16 cellular contexts compared by ENCODE assay signal in genomic region chr11:33645686-33646085, GRCh38. TPM values are rescaled to one million over a fixed set of nuclear protein-coding genes. Genes with fewer than 3 reads are reported as not detected.
A peak's percentile ranks its signal among the peaks of the same experiment; 100 is the strongest.
DNase-seq lines count a peak whose midpoint lies in the region; ATAC-seq and TF ChIP-seq lines count a peak whose summit lies in the region.
"Had no signal": no experiment of that assay in that cellular context is flagged by ENCODE, and none has a peak within 500 bp of the region (broad histone marks: within the 10 kb centered on the region; RNA-seq: fewer than 3 reads in every experiment).

No MANE protein-coding gene starts in this region.

- ATAC-seq in Right ventricle myocardium inferior (no peak), GM19351 (IDR thresholded peaks at IDR 0.05; ENCODE audit: unreplicated experiment) (no peak), HG03097 (IDR thresholded peaks at IDR 0.05; ENCODE audit: low FRiP score, unreplicated experiment) (no peak)
- ATAC-seq: HepG2 had no signal

- peaks cover 0 to 13% of the 10 kb centered on the region in 2 donors for H3K4me1 ChIP-seq in right atrium auricular region
- H3K4me1 ChIP-seq in neuronal stem cell (ENCODE audit: control insufficient read depth in 2 of 2, insufficient read depth in 1 of 2, low read depth in 1 of 2, low read length in 2 of 2) = no peaks in the 10 kb centered on the region
- H3K4me1 ChIP-seq: BLaER1 had no signal

- intact Hi-C loops in Right ventricle myocardium inferior (cut with DNase I) = no loop called here

- H2BK120ac ChIP-seq in neuronal stem cell (ENCODE audit: low read depth, low read length) = no peak overlapping the region

- no peak for TF ChIP-seq CTCF in right atrium auricular region (IDR thresholded peaks at IDR 0.05)

- peak overlapping the region; percentile 80 for H3K23ac ChIP-seq in neuronal stem cell (ENCODE audit: low read depth, low read length, poor library complexity)

- H3K27ac ChIP-seq in right atrium auricular region (no peak overlapping the region), neuronal stem cell (replicated peaks; ENCODE audit: low read length) (no peak overlapping the region)
- H3K27ac ChIP-seq: BLaER1, GM23248 had no signal

- no peak overlapping the region for H3K4me2 ChIP-seq in neuronal stem cell (ENCODE audit: insufficient read depth, low read length, poor library complexity, severe bottlenecking)
- H3K4me2 ChIP-seq: BLaER1 had no signal

- no peak overlapping the region for H3K18ac ChIP-seq in neuronal stem cell (ENCODE audit: low read length)

- no peak overlapping the region for H4K91ac ChIP-seq in neuronal stem cell (ENCODE audit: low read depth, low read length, poor library complexity)

- H4K8ac ChIP-seq in neuronal stem cell (ENCODE audit: low read depth, low read length) = no peak overlapping the region

- no peak overlapping the region for H2AK5ac ChIP-seq in neuronal stem cell (ENCODE audit: low read depth, low read length)

- no peaks in the 10 kb centered on the region for H3K79me1 ChIP-seq in neuronal stem cell (ENCODE audit: low read depth, low read length)

- DNase-seq in right atrium auricular region (ENCODE audit: low spot score) (peak; percentile 54), Right ventricle myocardium inferior (ENCODE audit: missing footprints) (no peak), NCI-H345 (lab: John Stamatoyannopoulos, UW) (peak; percentile 36), neuronal stem cell (ENCODE audit: low spot score) (no peak), globus pallidus (ENCODE audit: low spot score) (no peak)
- DNase-seq: 8988T; AML-193; CD8-positive, alpha-beta memory T cell; DMS53; GF-D8; GM23248; H7 had no signal

- H3K9me3 ChIP-seq in right atrium auricular region (no peaks in the 10 kb centered on the region), neuronal stem cell (replicated peaks in 1 of 2; ENCODE audit: control insufficient read depth in 2 of 2, insufficient read depth in 1 of 2, low read depth in 1 of 2, low read length in 2 of 2) (no peaks in the 10 kb centered on the region)
- H3K9me3 ChIP-seq: BLaER1 had no signal

- no CpG with 5 or more reads among the region's 20 CpGs for WGBS in neuronal stem cell (ENCODE audit: extremely low coverage in 2 of 2, insufficient read length in 2 of 2, insufficient replicate concordance in 1 of 2), 2 donors

- no peaks in the 10 kb centered on the region for H3K27me3 ChIP-seq in right atrium auricular region
- H3K27me3 ChIP-seq in neuronal stem cell (ENCODE audit: control insufficient read depth in 3 of 3, insufficient read depth in 3 of 3, low read depth in 1 of 3, low read length in 3 of 3) = no peaks in the 10 kb centered on the region
- H3K27me3 ChIP-seq: BLaER1 had no signal

- no peaks in the 10 kb centered on the region for H3K36me3 ChIP-seq in right atrium auricular region
- no peaks in the 10 kb centered on the region for H3K36me3 ChIP-seq in neuronal stem cell (replicated peaks in 1 of 2; ENCODE audit: control insufficient read depth in 2 of 2, insufficient read depth in 2 of 2, low read length in 2 of 2)
- H3K36me3 ChIP-seq: BLaER1 had no signal

- no peak overlapping the region for H2AFZ ChIP-seq in neuronal stem cell (ENCODE audit: low read length)
- H2AFZ ChIP-seq: GM23248 had no signal

- no peak overlapping the region for H2BK15ac ChIP-seq in neuronal stem cell (ENCODE audit: low read length)

- H3K4ac ChIP-seq in neuronal stem cell (ENCODE audit: low read length) = no peak overlapping the region

- H3K4me3 ChIP-seq in right atrium auricular region = no peak overlapping the region
- H3K4me3 ChIP-seq in neuronal stem cell (ENCODE audit: low read length in 2 of 2) = no peak overlapping the region
- H3K4me3 ChIP-seq: BLaER1, GM23248 had no signal

- H2BK12ac ChIP-seq in neuronal stem cell (ENCODE audit: low read length) = no peak overlapping the region

- no peak overlapping the region for H3K14ac ChIP-seq in neuronal stem cell (ENCODE audit: low read length)

- no peak overlapping the region for H2BK5ac ChIP-seq in neuronal stem cell (ENCODE audit: low read length)

- no peak overlapping the region for H3K9ac ChIP-seq in neuronal stem cell (ENCODE audit: low read depth, low read length, poor library complexity)
- H3K9ac ChIP-seq: BLaER1, GM23248 had no signal

RNA-seq across cellular contexts. Expression of gene C11orf91, which starts 54.9 kb away (rescaled TPM):
- not detected for total RNA-seq in right atrium auricular region
- not detected for total RNA-seq in Right ventricle myocardium inferior
- polyA plus RNA-seq in neuronal stem cell (2013, experiment 1 of 2) = 0.47 TPM
- 0.30 TPM for polyA plus RNA-seq in neuronal stem cell (2013, experiment 2 of 2)
- total RNA-seq: CD8-positive, alpha-beta memory T cell; GM23248; H7 had no signal
- polyA plus RNA-seq: CD8-positive, alpha-beta memory T cell; GM23248; HepG2 had no signal

Comparison
In these comparisons a context has a peak if more than half of its experiments do, and no peak if none do; other contexts are left out.
1. DNase-seq: peak in right atrium auricular region (single experiment) and NCI-H345 (single experiment); none in Right ventricle myocardium inferior (single experiment), neuronal stem cell (single experiment) and globus pallidus (single experiment).